In the genomic region with DNA sequence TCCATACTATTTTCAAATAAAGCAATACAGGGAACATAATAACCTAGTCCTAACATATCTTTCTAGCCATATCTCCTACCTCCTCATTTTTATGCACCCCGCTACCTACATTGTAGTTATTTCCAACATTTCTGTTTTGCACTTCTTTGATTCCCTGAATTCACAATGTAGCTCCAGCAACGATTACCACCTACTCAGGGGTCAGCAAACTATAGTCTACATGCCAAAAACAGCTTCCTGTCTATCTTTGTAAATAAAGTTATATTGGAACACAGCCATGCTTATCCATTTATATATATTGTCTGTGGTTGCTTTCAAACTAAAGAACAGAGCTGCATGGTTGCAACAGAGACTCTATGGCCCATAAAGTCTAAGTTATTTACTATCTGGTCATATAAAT, we compare ENCODE assay signal across 1 cellular context.
TF ChIP-seq lines count a peak whose summit lies in the region.

No MANE protein-coding gene starts in this region.

TF ChIP-seq in GM12878, 131 proteins besides CTCF, POLR2A, EP300 and RAD21:
- TF ChIP-seq ZBED1 (IDR thresholded peaks at IDR 0.05; ENCODE audit: borderline replicate concordance): no peak
- TF ChIP-seq, protein P1, sequence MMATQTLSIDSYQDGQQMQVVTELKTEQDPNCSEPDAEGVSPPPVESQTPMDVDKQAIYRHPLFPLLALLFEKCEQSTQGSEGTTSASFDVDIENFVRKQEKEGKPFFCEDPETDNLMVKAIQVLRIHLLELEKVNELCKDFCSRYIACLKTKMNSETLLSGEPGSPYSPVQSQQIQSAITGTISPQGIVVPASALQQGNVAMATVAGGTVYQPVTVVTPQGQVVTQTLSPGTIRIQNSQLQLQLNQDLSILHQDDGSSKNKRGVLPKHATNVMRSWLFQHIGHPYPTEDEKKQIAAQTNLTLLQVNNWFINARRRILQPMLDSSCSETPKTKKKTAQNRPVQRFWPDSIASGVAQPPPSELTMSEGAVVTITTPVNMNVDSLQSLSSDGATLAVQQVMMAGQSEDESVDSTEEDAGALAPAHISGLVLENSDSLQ (IDR thresholded peaks at IDR 0.05): no peak
- TF ChIP-seq STAT3 (IDR thresholded peaks at IDR 0.05; ENCODE audit: low read depth, low read length): no peak
- no peak for TF ChIP-seq HDGF (IDR thresholded peaks at IDR 0.05)
- TF ChIP-seq WRNIP1 (IDR thresholded peaks at IDR 0.05; ENCODE audit: borderline replicate concordance, low read depth, low read length): no peak
- no peak for TF ChIP-seq SKIL (IDR thresholded peaks at IDR 0.05; ENCODE audit: low read depth, poor library complexity, severe bottlenecking)
- TF ChIP-seq IKZF2 (IDR thresholded peaks at IDR 0.05): no peak
- TF ChIP-seq, protein P2, sequence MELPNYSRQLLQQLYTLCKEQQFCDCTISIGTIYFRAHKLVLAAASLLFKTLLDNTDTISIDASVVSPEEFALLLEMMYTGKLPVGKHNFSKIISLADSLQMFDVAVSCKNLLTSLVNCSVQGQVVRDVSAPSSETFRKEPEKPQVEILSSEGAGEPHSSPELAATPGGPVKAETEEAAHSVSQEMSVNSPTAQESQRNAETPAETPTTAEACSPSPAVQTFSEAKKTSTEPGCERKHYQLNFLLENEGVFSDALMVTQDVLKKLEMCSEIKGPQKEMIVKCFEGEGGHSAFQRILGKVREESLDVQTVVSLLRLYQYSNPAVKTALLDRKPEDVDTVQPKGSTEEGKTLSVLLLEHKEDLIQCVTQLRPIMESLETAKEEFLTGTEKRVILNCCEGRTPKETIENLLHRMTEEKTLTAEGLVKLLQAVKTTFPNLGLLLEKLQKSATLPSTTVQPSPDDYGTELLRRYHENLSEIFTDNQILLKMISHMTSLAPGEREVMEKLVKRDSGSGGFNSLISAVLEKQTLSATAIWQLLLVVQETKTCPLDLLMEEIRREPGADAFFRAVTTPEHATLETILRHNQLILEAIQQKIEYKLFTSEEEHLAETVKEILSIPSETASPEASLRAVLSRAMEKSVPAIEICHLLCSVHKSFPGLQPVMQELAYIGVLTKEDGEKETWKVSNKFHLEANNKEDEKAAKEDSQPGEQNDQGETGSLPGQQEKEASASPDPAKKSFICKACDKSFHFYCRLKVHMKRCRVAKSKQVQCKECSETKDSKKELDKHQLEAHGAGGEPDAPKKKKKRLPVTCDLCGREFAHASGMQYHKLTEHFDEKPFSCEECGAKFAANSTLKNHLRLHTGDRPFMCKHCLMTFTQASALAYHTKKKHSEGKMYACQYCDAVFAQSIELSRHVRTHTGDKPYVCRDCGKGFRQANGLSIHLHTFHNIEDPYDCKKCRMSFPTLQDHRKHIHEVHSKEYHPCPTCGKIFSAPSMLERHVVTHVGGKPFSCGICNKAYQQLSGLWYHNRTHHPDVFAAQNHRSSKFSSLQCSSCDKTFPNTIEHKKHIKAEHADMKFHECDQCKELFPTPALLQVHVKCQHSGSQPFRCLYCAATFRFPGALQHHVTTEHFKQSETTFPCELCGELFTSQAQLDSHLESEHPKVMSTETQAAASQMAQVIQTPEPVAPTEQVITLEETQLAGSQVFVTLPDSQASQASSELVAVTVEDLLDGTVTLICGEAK (IDR thresholded peaks at IDR 0.05; ENCODE audit: borderline replicate concordance): peak; percentile 37; the same call in 1 of the 2 replicates
- no peak for TF ChIP-seq PAX8 (IDR thresholded peaks at IDR 0.05)
